4 cellular contexts compared by ENCODE assay signal in the genomic region with DNA sequence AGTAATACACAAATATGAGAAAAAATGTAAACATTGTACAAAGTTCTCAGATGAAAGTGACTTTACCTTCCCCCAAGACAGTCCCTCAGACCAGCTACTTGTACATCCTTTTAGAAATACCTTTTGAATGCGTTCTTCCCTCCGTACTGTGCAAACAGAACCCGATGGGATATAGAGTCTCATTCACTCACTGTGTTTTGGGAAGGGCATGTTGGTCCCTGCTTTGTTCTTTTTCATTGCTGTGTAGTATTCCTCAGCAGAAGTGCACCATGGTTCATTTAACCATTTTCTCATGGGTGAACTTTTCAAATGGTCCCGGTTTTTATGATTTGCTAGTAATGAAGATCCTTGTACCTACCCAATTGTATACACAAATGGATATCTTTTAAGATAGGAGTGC.
TF ChIP-seq lines count a peak whose summit lies in the region.

No MANE protein-coding gene starts in this region.

TF ChIP-seq in GM12891, 5 proteins besides CTCF, POLR2A, EP300 and RAD21:
- TF ChIP-seq POLR2AphosphoS5 (IDR thresholded peaks at IDR 0.05; ENCODE audit: low read depth, low read length) (peak; percentile 52; the same call in 1 of the 2 replicates), SPI1 (IDR thresholded peaks at IDR 0.05; ENCODE audit: low read depth, low read length) (no peak)
TF ChIP-seq in GM12891: peak in this region for 1.

TF ChIP-seq in GM12878, 131 proteins besides CTCF, POLR2A, EP300 and RAD21:
- TF ChIP-seq, protein P1, sequence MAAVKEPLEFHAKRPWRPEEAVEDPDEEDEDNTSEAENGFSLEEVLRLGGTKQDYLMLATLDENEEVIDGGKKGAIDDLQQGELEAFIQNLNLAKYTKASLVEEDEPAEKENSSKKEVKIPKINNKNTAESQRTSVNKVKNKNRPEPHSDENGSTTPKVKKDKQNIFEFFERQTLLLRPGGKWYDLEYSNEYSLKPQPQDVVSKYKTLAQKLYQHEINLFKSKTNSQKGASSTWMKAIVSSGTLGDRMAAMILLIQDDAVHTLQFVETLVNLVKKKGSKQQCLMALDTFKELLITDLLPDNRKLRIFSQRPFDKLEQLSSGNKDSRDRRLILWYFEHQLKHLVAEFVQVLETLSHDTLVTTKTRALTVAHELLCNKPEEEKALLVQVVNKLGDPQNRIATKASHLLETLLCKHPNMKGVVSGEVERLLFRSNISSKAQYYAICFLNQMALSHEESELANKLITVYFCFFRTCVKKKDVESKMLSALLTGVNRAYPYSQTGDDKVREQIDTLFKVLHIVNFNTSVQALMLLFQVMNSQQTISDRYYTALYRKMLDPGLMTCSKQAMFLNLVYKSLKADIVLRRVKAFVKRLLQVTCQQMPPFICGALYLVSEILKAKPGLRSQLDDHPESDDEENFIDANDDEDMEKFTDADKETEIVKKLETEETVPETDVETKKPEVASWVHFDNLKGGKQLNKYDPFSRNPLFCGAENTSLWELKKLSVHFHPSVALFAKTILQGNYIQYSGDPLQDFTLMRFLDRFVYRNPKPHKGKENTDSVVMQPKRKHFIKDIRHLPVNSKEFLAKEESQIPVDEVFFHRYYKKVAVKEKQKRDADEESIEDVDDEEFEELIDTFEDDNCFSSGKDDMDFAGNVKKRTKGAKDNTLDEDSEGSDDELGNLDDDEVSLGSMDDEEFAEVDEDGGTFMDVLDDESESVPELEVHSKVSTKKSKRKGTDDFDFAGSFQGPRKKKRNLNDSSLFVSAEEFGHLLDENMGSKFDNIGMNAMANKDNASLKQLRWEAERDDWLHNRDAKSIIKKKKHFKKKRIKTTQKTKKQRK (IDR thresholded peaks at IDR 0.05; ENCODE audit: low read depth, low read length), result no peak
- TF ChIP-seq SIX5 (IDR thresholded peaks at IDR 0.05; ENCODE audit: low read depth, low read length, severe bottlenecking) (no peak), SMARCA5 (IDR thresholded peaks at IDR 0.05) (peak; percentile 41; the same call in 1 of the 2 replicates), ZNF217 (IDR thresholded peaks at IDR 0.05) (0 out of 2 replicates have a peak, but pooled peaks have one; percentile 36)

TF ChIP-seq in H1, 55 proteins besides CTCF, POLR2A, EP300 and RAD21:
- no peak for TF ChIP-seq BCL11A (IDR thresholded peaks at IDR 0.05; ENCODE audit: low read depth in 2 of 2, low read length in 2 of 2)
- TF ChIP-seq KDM1A (IDR thresholded peaks at IDR 0.05; ENCODE audit: borderline replicate concordance, low read length), result peak; percentile 65; the same call in 1 of the 2 replicates
- TF ChIP-seq SRF (IDR thresholded peaks at IDR 0.05; ENCODE audit: low read depth, low read length), result no peak
- no peak for TF ChIP-seq CBX8 (IDR thresholded peaks at IDR 0.05; ENCODE audit: borderline replicate concordance, low read depth, low read length)
- TF ChIP-seq NANOG (IDR thresholded peaks at IDR 0.05; ENCODE audit: insufficient read depth, low read depth, low read length, poor library complexity, severe bottlenecking), result no peak
- TF ChIP-seq SIN3A (conservative IDR thresholded peaks at IDR 0.05 in 1 of 2, IDR thresholded peaks at IDR 0.05 in 1 of 2; ENCODE audit: low read depth in 1 of 2, low read length in 2 of 2), result no peak
- no peak for TF ChIP-seq SP1 (IDR thresholded peaks at IDR 0.05; ENCODE audit: low read depth, low read length)

TF ChIP-seq in HEK293T, 16 proteins besides CTCF, POLR2A, EP300 and RAD21:
- no peak for TF ChIP-seq FOXK2 (IDR thresholded peaks at IDR 0.05)
- TF ChIP-seq FOXM1 (IDR thresholded peaks at IDR 0.05; ENCODE audit: borderline replicate concordance), result no peak
- TF ChIP-seq L3MBTL2 (conservative IDR thresholded peaks at IDR 0.05), result no peak
- no peak for TF ChIP-seq FOXA1 (IDR thresholded peaks at IDR 0.05)
- no peak for TF ChIP-seq LEF1 (IDR thresholded peaks at IDR 0.05; ENCODE audit: borderline replicate concordance)
- no peak for TF ChIP-seq HDGF (IDR thresholded peaks at IDR 0.05; ENCODE audit: borderline replicate concordance)
- TF ChIP-seq NFRKB (IDR thresholded peaks at IDR 0.05), result no peak
